In the genomic region with DNA sequence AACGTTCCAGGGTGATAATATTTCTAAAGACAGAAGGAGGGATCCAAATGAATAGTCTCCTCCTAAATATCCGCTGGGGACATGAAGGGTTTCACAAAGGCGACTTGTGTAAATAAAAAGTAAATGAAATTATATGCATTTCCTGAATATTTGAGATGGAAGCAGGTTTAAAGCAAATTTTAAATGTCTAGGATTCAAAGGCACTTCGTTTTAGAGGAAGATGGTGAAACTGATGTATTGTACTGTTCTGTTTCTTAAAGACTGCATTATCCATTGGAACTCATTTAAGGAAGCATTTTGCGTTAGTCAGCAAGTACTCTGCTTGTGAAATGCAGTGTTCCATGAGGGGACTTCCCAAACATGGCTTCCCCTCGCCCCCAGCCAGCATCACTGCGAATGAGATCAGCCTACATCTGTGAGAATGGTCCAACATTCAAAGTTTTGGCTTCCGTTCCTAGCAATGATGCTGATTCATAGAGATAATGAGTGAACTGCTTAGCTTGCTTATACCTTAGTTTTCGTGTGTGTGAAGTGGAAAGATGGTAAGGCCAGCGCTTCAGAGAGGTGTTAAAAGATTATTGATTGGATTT, we compare ENCODE assay signal across 8 cellular contexts. TPM values are rescaled to one million over a fixed set of nuclear protein-coding genes. Genes with fewer than 3 reads are reported as not detected.
DNase-seq lines count a peak whose midpoint lies in the region; ATAC-seq and TF ChIP-seq lines count a peak whose summit lies in the region.

No MANE protein-coding gene starts in this region.

- no peaks in the 10 kb centered on the region for H3K9me3 ChIP-seq in heart left ventricle

- H3K36me3 ChIP-seq in heart left ventricle, result no peaks in the 10 kb centered on the region

- H3K4me3 ChIP-seq in heart left ventricle, result peak overlapping the region in 7 of 12 donors; percentile 18 to 67 (median 50)

- peaks cover 8 to 49% (median 17%) of the 10 kb centered on the region in 9 donors for H3K27me3 ChIP-seq in heart left ventricle

- ATAC-seq in heart left ventricle (no peak), left ventricle myocardium superior (no peak), GM19328 (IDR thresholded peaks at IDR 0.05; ENCODE audit: unreplicated experiment) (no peak)

- no peak for TF ChIP-seq CTCF in heart left ventricle (IDR thresholded peaks at IDR 0.05)

- peaks cover 0 to 17% (median 5%) of the 10 kb centered on the region in 12 donors for H3K4me1 ChIP-seq in heart left ventricle

- intact Hi-C loops in heart left ventricle (cut with DNase I), result no loop called here
- intact Hi-C loops in left ventricle myocardium superior (cut with micrococcal nuclease), result no loop called here

- 41 to 47% (median 43%) methylated on average over 10 of the region's 10 CpGs for WGBS in heart left ventricle, 4 donors

- H3K27ac ChIP-seq in heart left ventricle, result peak overlapping the region in 1 of 12 donors; percentile 83

- DNase-seq in heart left ventricle, result no peak
- no peak for DNase-seq in left ventricle myocardium superior
- peak; percentile 23 for DNase-seq in MV-4-11 (lab: John Stamatoyannopoulos, UW)
- peak; percentile 6 to 20 for DNase-seq in hippocampal formation (lab: John Stamatoyannopoulos, UW)
- peak; percentile 61 for DNase-seq in superior temporal gyrus (ENCODE audit: extremely low spot score)
- DNase-seq in activated gamma-delta T cell treated with Interleukin-2 at 50 U/mL for 16 hours, result no peak
- no peak for DNase-seq in GM03348 (ENCODE audit: low spot score)

- TF ChIP-seq POLR2A in heart left ventricle (IDR thresholded peaks at IDR 0.05), result no peak

RNA-seq across cellular contexts. Expression of gene RAB39A, which starts 1.5 kb away (rescaled TPM):
- total RNA-seq in heart left ventricle (1 to 10 TPM in 2 of 9 donors, under 1 TPM in 6, not detected in 1; 0.20 to 4.7 (median 0.34) TPM), left ventricle myocardium superior (not detected)
- under 1 TPM in 1 of 2 donors, not detected in 1; 0.19 TPM for polyA plus RNA-seq in heart left ventricle

Comparison
In these comparisons a context has a peak if more than half of its experiments do, and no peak if none do; other contexts are left out.
1. DNase-seq: peak in MV-4-11 (single experiment), hippocampal formation (2 of 2) and superior temporal gyrus (single experiment); none in heart left ventricle (0 of 5), left ventricle myocardium superior (single experiment), activated gamma-delta T cell treated with Interleukin-2 at 50 U/mL for 16 hours (single experiment) and GM03348 (single experiment).